In genomic region chr10:107520348-107520747, GRCh38 we compare ENCODE assay signal across 8 cellular contexts.
"Had no signal": no experiment of that assay in that cellular context is flagged by ENCODE, and none has a peak within 500 bp of the region (broad histone marks: within the 10 kb centered on the region; RNA-seq: fewer than 3 reads in every experiment).

No MANE protein-coding gene starts in this region.

- ATAC-seq: GM23338, HCT116 had no signal

- DNase-seq: GM23248, GOT3, H7, H9, HCEC 1CT, HFFc6 had no signal
